1 cellular context compared by ENCODE assay signal in the genomic region with DNA sequence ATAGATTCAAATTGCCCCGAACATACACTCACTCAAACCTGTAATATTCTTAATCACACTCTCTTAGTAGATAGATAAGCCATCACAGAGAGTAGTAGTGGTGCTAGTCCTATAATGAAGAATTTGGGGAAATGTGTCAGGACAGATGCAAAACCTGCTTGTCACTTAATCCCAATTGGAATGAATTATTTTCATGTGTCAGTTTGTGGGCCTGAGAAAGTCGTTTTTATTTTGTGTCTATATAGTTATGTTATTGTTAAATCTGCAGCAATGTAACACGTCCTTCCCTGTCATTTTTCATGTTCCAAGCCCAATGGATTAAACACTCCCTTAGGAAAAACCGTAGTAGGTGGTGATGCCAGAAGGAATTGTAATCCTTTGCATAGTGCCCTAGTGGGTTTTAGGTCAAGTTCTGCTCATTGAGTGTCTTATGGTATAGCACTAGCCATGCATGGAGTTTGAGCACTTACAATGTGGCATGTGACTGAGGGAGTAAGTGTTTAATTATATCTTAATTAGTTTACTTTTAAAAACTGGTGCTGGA.
TF ChIP-seq lines count a peak whose summit lies in the region.

No MANE protein-coding gene starts in this region.

TF ChIP-seq in K562, 482 proteins besides CTCF, POLR2A, EP300 and RAD21 (continued from another document and continues in another):
- TF ChIP-seq, protein P1, sequence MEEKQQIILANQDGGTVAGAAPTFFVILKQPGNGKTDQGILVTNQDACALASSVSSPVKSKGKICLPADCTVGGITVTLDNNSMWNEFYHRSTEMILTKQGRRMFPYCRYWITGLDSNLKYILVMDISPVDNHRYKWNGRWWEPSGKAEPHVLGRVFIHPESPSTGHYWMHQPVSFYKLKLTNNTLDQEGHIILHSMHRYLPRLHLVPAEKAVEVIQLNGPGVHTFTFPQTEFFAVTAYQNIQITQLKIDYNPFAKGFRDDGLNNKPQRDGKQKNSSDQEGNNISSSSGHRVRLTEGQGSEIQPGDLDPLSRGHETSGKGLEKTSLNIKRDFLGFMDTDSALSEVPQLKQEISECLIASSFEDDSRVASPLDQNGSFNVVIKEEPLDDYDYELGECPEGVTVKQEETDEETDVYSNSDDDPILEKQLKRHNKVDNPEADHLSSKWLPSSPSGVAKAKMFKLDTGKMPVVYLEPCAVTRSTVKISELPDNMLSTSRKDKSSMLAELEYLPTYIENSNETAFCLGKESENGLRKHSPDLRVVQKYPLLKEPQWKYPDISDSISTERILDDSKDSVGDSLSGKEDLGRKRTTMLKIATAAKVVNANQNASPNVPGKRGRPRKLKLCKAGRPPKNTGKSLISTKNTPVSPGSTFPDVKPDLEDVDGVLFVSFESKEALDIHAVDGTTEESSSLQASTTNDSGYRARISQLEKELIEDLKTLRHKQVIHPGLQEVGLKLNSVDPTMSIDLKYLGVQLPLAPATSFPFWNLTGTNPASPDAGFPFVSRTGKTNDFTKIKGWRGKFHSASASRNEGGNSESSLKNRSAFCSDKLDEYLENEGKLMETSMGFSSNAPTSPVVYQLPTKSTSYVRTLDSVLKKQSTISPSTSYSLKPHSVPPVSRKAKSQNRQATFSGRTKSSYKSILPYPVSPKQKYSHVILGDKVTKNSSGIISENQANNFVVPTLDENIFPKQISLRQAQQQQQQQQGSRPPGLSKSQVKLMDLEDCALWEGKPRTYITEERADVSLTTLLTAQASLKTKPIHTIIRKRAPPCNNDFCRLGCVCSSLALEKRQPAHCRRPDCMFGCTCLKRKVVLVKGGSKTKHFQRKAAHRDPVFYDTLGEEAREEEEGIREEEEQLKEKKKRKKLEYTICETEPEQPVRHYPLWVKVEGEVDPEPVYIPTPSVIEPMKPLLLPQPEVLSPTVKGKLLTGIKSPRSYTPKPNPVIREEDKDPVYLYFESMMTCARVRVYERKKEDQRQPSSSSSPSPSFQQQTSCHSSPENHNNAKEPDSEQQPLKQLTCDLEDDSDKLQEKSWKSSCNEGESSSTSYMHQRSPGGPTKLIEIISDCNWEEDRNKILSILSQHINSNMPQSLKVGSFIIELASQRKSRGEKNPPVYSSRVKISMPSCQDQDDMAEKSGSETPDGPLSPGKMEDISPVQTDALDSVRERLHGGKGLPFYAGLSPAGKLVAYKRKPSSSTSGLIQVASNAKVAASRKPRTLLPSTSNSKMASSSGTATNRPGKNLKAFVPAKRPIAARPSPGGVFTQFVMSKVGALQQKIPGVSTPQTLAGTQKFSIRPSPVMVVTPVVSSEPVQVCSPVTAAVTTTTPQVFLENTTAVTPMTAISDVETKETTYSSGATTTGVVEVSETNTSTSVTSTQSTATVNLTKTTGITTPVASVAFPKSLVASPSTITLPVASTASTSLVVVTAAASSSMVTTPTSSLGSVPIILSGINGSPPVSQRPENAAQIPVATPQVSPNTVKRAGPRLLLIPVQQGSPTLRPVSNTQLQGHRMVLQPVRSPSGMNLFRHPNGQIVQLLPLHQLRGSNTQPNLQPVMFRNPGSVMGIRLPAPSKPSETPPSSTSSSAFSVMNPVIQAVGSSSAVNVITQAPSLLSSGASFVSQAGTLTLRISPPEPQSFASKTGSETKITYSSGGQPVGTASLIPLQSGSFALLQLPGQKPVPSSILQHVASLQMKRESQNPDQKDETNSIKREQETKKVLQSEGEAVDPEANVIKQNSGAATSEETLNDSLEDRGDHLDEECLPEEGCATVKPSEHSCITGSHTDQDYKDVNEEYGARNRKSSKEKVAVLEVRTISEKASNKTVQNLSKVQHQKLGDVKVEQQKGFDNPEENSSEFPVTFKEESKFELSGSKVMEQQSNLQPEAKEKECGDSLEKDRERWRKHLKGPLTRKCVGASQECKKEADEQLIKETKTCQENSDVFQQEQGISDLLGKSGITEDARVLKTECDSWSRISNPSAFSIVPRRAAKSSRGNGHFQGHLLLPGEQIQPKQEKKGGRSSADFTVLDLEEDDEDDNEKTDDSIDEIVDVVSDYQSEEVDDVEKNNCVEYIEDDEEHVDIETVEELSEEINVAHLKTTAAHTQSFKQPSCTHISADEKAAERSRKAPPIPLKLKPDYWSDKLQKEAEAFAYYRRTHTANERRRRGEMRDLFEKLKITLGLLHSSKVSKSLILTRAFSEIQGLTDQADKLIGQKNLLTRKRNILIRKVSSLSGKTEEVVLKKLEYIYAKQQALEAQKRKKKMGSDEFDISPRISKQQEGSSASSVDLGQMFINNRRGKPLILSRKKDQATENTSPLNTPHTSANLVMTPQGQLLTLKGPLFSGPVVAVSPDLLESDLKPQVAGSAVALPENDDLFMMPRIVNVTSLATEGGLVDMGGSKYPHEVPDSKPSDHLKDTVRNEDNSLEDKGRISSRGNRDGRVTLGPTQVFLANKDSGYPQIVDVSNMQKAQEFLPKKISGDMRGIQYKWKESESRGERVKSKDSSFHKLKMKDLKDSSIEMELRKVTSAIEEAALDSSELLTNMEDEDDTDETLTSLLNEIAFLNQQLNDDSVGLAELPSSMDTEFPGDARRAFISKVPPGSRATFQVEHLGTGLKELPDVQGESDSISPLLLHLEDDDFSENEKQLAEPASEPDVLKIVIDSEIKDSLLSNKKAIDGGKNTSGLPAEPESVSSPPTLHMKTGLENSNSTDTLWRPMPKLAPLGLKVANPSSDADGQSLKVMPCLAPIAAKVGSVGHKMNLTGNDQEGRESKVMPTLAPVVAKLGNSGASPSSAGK (IDR thresholded peaks at IDR 0.05) = no peak
- TF ChIP-seq BCL6 (CRISPR knock-in tag; IDR thresholded peaks at IDR 0.05) (no peak), ZNF347 (CRISPR knock-in tag; IDR thresholded peaks at IDR 0.05; ENCODE audit: low read depth) (no peak), CXXC5 (CRISPR knock-in tag; IDR thresholded peaks at IDR 0.05) (no peak), JUNB (CRISPR knock-in tag; conservative IDR thresholded peaks at IDR 0.05) (no peak), CCNT2 (IDR thresholded peaks at IDR 0.05; ENCODE audit: borderline replicate concordance, extremely low read depth, insufficient read length, low read depth, low read length) (peak; percentile 16), FUS (optimal IDR thresholded peaks at IDR 0.05; ENCODE audit: low read depth, low read length) (peak; percentile 44), SAFB2 (IDR thresholded peaks at IDR 0.05; ENCODE audit: borderline replicate concordance, low read depth, low read length, severe bottlenecking) (no peak), RFX1 (IDR thresholded peaks at IDR 0.05) (0 out of 2 replicates have a peak, but pooled peaks have one; percentile 4), ZC3H4 (CRISPR knock-in tag; IDR thresholded peaks at IDR 0.05; ENCODE audit: borderline replicate concordance) (0 out of 2 replicates have a peak, but pooled peaks have one; percentile 48), KDM4B (IDR thresholded peaks at IDR 0.05; ENCODE audit: borderline replicate concordance in 2 of 2, low read depth in 1 of 2) (no peak), ZNF76 (CRISPR knock-in tag; IDR thresholded peaks at IDR 0.05; ENCODE audit: borderline replicate concordance) (no peak), ZNF830 (CRISPR knock-in tag; IDR thresholded peaks at IDR 0.05) (no peak), NCOA2 (IDR thresholded peaks at IDR 0.05; ENCODE audit: partially characterized antibody in 2 of 2) (no peak), CBFB (CRISPR knock-in tag; IDR thresholded peaks at IDR 0.05) (no peak), U2AF2 (optimal IDR thresholded peaks at IDR 0.05; ENCODE audit: low read depth, low read length) (no peak), MTA3 (IDR thresholded peaks at IDR 0.05; ENCODE audit: borderline replicate concordance) (0 out of 2 replicates have a peak, but pooled peaks have one; percentile 31), MTA2 (IDR thresholded peaks at IDR 0.05; ENCODE audit: low read depth) (no peak), DNMT1 (IDR thresholded peaks at IDR 0.05) (no peak)
- TF ChIP-seq, protein P2, sequence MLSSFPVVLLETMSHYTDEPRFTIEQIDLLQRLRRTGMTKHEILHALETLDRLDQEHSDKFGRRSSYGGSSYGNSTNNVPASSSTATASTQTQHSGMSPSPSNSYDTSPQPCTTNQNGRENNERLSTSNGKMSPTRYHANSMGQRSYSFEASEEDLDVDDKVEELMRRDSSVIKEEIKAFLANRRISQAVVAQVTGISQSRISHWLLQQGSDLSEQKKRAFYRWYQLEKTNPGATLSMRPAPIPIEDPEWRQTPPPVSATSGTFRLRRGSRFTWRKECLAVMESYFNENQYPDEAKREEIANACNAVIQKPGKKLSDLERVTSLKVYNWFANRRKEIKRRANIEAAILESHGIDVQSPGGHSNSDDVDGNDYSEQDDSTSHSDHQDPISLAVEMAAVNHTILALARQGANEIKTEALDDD (IDR thresholded peaks at IDR 0.05) = 0 out of 2 replicates have a peak, but pooled peaks have one; percentile 26
- TF ChIP-seq, protein P3, sequence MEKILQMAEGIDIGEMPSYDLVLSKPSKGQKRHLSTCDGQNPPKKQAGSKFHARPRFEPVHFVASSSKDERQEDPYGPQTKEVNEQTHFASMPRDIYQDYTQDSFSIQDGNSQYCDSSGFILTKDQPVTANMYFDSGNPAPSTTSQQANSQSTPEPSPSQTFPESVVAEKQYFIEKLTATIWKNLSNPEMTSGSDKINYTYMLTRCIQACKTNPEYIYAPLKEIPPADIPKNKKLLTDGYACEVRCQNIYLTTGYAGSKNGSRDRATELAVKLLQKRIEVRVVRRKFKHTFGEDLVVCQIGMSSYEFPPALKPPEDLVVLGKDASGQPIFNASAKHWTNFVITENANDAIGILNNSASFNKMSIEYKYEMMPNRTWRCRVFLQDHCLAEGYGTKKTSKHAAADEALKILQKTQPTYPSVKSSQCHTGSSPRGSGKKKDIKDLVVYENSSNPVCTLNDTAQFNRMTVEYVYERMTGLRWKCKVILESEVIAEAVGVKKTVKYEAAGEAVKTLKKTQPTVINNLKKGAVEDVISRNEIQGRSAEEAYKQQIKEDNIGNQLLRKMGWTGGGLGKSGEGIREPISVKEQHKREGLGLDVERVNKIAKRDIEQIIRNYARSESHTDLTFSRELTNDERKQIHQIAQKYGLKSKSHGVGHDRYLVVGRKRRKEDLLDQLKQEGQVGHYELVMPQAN (IDR thresholded peaks at IDR 0.05; ENCODE audit: borderline replicate concordance) = peak; percentile 44; the same call in 1 of the 2 replicates
- TF ChIP-seq, protein P4, sequence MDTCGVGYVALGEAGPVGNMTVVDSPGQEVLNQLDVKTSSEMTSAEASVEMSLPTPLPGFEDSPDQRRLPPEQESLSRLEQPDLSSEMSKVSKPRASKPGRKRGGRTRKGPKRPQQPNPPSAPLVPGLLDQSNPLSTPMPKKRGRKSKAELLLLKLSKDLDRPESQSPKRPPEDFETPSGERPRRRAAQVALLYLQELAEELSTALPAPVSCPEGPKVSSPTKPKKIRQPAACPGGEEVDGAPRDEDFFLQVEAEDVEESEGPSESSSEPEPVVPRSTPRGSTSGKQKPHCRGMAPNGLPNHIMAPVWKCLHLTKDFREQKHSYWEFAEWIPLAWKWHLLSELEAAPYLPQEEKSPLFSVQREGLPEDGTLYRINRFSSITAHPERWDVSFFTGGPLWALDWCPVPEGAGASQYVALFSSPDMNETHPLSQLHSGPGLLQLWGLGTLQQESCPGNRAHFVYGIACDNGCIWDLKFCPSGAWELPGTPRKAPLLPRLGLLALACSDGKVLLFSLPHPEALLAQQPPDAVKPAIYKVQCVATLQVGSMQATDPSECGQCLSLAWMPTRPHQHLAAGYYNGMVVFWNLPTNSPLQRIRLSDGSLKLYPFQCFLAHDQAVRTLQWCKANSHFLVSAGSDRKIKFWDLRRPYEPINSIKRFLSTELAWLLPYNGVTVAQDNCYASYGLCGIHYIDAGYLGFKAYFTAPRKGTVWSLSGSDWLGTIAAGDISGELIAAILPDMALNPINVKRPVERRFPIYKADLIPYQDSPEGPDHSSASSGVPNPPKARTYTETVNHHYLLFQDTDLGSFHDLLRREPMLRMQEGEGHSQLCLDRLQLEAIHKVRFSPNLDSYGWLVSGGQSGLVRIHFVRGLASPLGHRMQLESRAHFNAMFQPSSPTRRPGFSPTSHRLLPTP (IDR thresholded peaks at IDR 0.05; ENCODE audit: borderline replicate concordance, extremely low read depth, insufficient read length) = no peak
- TF ChIP-seq, protein P5, sequence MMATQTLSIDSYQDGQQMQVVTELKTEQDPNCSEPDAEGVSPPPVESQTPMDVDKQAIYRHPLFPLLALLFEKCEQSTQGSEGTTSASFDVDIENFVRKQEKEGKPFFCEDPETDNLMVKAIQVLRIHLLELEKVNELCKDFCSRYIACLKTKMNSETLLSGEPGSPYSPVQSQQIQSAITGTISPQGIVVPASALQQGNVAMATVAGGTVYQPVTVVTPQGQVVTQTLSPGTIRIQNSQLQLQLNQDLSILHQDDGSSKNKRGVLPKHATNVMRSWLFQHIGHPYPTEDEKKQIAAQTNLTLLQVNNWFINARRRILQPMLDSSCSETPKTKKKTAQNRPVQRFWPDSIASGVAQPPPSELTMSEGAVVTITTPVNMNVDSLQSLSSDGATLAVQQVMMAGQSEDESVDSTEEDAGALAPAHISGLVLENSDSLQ (IDR thresholded peaks at IDR 0.05) = peak; percentile 24
- TF ChIP-seq, protein P6, sequence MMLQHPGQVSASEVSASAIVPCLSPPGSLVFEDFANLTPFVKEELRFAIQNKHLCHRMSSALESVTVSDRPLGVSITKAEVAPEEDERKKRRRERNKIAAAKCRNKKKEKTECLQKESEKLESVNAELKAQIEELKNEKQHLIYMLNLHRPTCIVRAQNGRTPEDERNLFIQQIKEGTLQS (IDR thresholded peaks at IDR 0.05) = no peak
- TF ChIP-seq, protein P6 (CRISPR knock-in tag; conservative IDR thresholded peaks at IDR 0.05) = peak; percentile 68; the same call in 1 of the 2 replicates
- TF ChIP-seq, protein P7, sequence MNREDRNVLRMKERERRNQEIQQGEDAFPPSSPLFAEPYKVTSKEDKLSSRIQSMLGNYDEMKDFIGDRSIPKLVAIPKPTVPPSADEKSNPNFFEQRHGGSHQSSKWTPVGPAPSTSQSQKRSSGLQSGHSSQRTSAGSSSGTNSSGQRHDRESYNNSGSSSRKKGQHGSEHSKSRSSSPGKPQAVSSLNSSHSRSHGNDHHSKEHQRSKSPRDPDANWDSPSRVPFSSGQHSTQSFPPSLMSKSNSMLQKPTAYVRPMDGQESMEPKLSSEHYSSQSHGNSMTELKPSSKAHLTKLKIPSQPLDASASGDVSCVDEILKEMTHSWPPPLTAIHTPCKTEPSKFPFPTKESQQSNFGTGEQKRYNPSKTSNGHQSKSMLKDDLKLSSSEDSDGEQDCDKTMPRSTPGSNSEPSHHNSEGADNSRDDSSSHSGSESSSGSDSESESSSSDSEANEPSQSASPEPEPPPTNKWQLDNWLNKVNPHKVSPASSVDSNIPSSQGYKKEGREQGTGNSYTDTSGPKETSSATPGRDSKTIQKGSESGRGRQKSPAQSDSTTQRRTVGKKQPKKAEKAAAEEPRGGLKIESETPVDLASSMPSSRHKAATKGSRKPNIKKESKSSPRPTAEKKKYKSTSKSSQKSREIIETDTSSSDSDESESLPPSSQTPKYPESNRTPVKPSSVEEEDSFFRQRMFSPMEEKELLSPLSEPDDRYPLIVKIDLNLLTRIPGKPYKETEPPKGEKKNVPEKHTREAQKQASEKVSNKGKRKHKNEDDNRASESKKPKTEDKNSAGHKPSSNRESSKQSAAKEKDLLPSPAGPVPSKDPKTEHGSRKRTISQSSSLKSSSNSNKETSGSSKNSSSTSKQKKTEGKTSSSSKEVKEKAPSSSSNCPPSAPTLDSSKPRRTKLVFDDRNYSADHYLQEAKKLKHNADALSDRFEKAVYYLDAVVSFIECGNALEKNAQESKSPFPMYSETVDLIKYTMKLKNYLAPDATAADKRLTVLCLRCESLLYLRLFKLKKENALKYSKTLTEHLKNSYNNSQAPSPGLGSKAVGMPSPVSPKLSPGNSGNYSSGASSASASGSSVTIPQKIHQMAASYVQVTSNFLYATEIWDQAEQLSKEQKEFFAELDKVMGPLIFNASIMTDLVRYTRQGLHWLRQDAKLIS (CRISPR knock-in tag; IDR thresholded peaks at IDR 0.05) = peak; percentile 84; the same call in 1 of the 2 replicates
